In the genomic region with DNA sequence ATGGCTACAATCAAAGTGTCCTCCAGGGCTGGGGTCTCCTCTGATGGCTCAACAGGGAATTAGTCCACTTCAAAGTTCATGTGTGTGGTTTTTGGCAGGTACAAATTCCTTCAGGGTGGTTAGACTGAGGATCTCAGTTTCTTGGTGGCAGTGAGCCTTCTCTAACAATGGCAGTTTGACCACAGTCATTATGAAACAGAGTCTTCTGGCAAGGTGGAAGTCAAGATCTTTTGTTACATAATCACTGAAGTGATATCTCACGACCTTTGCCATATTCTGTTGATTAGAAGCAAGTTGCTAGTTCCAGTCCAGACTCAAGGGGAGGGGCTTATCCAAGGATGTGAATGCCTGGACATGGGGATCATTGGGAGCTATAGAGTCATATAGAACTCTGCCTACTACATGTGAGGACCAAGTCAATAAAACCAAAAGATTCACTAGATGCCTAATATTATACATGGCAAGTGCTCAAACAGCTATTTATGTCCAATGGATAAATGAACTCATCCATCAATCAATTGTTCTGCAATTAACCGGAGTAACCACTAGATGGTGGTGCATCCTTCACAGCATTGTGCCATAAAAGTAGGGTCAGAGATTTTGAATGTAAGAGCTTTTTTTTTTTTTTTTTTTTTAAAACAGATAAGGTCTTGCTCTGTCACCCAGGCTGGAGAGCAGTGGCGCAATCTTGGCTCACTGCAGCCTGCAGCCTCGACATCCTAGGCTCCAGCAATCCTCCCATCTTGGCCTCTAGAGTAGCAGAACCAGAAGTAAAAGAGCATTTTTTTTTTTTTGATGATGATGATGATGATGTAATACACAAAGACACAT, we compare ENCODE assay signal across 8 cellular contexts.
DNase-seq lines count a peak whose midpoint lies in the region; ATAC-seq and TF ChIP-seq lines count a peak whose summit lies in the region.

No MANE protein-coding gene starts in this region.

- H3K18ac ChIP-seq in IMR-90 (ENCODE audit: low read depth, low read length) (no peak overlapping the region), neuronal stem cell (ENCODE audit: low read length) (no peak overlapping the region)

- CTCF ChIA-PET in IMR-90 (lab: Yijun Ruan, JAX) (interaction anchor here (0.6 to 1.1 kb wide), 5 partner anchors 8 to 80 kb away, joined by 3 read pairs; no protein-coding TSS in a partner anchor), PC-3 (lab: Charles Lee) (interaction anchor here (0.6 to 0.7 kb wide), 8 partner anchors 15 to 1883 kb away, joined by 4 to 11 read pairs (median 6); no protein-coding TSS in a partner anchor)

- POLR2A ChIA-PET in activated naive CD8-positive, alpha-beta T cell treated with anti-CD3 and anti-CD28 coated beads, Interleukin-2, amount 10 ng/mL, durations not matched to agents 7 days and 5 days (lab: Charles Lee) = interaction anchor here (0.6 to 1.0 kb wide), 4 partner anchors 8 to 248 kb away, joined by 3 to 8 read pairs (median 4); no protein-coding TSS in a partner anchor
- POLR2A ChIA-PET in IMR-90 (lab: Charles Lee; ENCODE audit: unreplicated experiment) = interaction anchor here (0.6 kb wide), 3 partner anchors 1087 to 1828 kb away, joined by 4 to 5 read pairs (median 4); no protein-coding TSS in a partner anchor
- POLR2A ChIA-PET in PC-3 (lab: Charles Lee; ENCODE audit: unreplicated experiment) = no interaction called here

- no peak overlapping the region for H3K4me3 ChIP-seq in IMR-90 (ENCODE audit: insufficient read depth, low read depth, low read length)
- H3K4me3 ChIP-seq in PC-3 (ENCODE audit: low read length) = no peak overlapping the region
- H3K4me3 ChIP-seq in neuronal stem cell (ENCODE audit: low read length in 2 of 2) = no peak overlapping the region
- no peak overlapping the region for H3K4me3 ChIP-seq in right atrium auricular region

- no peak overlapping the region for H3K27ac Mint-ChIP-seq in activated naive CD8-positive, alpha-beta T cell treated with anti-CD3 and anti-CD28 coated beads, Interleukin-2, amount 10 ng/mL, durations not matched to agents 7 days and 5 days
- no peak overlapping the region for H3K27ac Mint-ChIP-seq in activated naive CD8-positive, alpha-beta T cell treated with anti-CD3 and anti-CD28 coated beads for 36 hours
- no peak overlapping the region for H3K27ac Mint-ChIP-seq in chondrocyte (ENCODE audit: unreplicated experiment)

- TF ChIP-seq POLR2A in IMR-90 (IDR thresholded peaks at IDR 0.05; ENCODE audit: low read depth, low read length) = no peak

- H2AFZ ChIP-seq in IMR-90 (replicated peaks; ENCODE audit: low read length, poor library complexity) = no peak overlapping the region
- H2AFZ ChIP-seq in PC-3 (ENCODE audit: low read length) = no peak overlapping the region
- no peak overlapping the region for H2AFZ ChIP-seq in neuronal stem cell (ENCODE audit: low read length)

- H3K4ac ChIP-seq in IMR-90 (ENCODE audit: low read depth, low read length) = no peak overlapping the region
- H3K4ac ChIP-seq in neuronal stem cell (ENCODE audit: low read length) = no peak overlapping the region

- H4K8ac ChIP-seq in IMR-90 (ENCODE audit: low read depth in 2 of 2, low read length in 2 of 2) (no peak overlapping the region), neuronal stem cell (ENCODE audit: low read depth, low read length) (no peak overlapping the region)

- no peaks in the 10 kb centered on the region for H3K79me1 ChIP-seq in IMR-90 (ENCODE audit: low read depth in 1 of 2, low read length in 2 of 2)
- no peaks in the 10 kb centered on the region for H3K79me1 ChIP-seq in neuronal stem cell (ENCODE audit: low read depth, low read length)

- H3K4me2 ChIP-seq in IMR-90 (ENCODE audit: low read depth, low read length) (no peak overlapping the region), PC-3 (ENCODE audit: low read length) (no peak overlapping the region; the same call in 1 of the 2 replicates), neuronal stem cell (ENCODE audit: insufficient read depth, low read length, poor library complexity, severe bottlenecking) (no peak overlapping the region)

- H3K36me3 Mint-ChIP-seq in activated naive CD8-positive, alpha-beta T cell treated with anti-CD3 and anti-CD28 coated beads, Interleukin-2, amount 10 ng/mL, durations not matched to agents 7 days and 5 days = no peaks in the 10 kb centered on the region
- no peaks in the 10 kb centered on the region for H3K36me3 Mint-ChIP-seq in activated naive CD8-positive, alpha-beta T cell treated with anti-CD3 and anti-CD28 coated beads for 36 hours
- H3K36me3 Mint-ChIP-seq in chondrocyte (ENCODE audit: low read depth) = peaks cover 3% of the 10 kb centered on the region

- no CpG with 5 or more reads among the region's 4 CpGs for WGBS in IMR-90 (ENCODE audit: extremely low coverage in 2 of 2, insufficient read length in 1 of 2), 2 experiments
- no CpG with 5 or more reads among the region's 4 CpGs for WGBS in neuronal stem cell (ENCODE audit: extremely low coverage in 2 of 2, insufficient read length in 2 of 2, insufficient replicate concordance in 1 of 2), 2 donors

- H3K27ac ChIP-seq in IMR-90 (ENCODE audit: insufficient read depth, low read length) (no peak overlapping the region), PC-3 (ENCODE audit: low read length) (no peak overlapping the region), neuronal stem cell (replicated peaks; ENCODE audit: low read length) (no peak overlapping the region), right atrium auricular region (no peak overlapping the region)

- H2BK5ac ChIP-seq in IMR-90 (ENCODE audit: low read depth, low read length, poor library complexity, severe bottlenecking) = no peak overlapping the region
- H2BK5ac ChIP-seq in neuronal stem cell (ENCODE audit: low read length) = no peak overlapping the region

- no peaks in the 10 kb centered on the region for H3K9me1 ChIP-seq in IMR-90 (ENCODE audit: insufficient read depth, low read length)

- intact Hi-C loops in IMR-90 (cut with micrococcal nuclease) (loop anchor here (10.0 kb wide), 1 partner anchor 515 kb away; a partner anchor contains a TSS), PC-3 (cut with micrococcal nuclease) (loop anchor here (2.0 to 10.0 kb wide), 3 partner anchors 105 to 525 kb away; no protein-coding TSS in a partner anchor)

- no peak overlapping the region for H2AK5ac ChIP-seq in IMR-90 (ENCODE audit: low read depth, low read length)
- no peak overlapping the region for H2AK5ac ChIP-seq in neuronal stem cell (ENCODE audit: low read depth, low read length)

- no peak overlapping the region for H2AK9ac ChIP-seq in IMR-90 (replicated peaks; ENCODE audit: low read depth, low read length, poor library complexity)

- no peaks in the 10 kb centered on the region for H3K9me2 ChIP-seq in PC-3 (replicated peaks; ENCODE audit: low read length)

- no TSS peak for BruUV-seq in IMR-90 (replicated peaks; lab: Mats Ljungman, UMichigan)
- BruUV-seq in PC-3 (replicated peaks; lab: Mats Ljungman, UMichigan) = no TSS peak

- H3K9me3 ChIP-seq in IMR-90 (ENCODE audit: control insufficient read depth, insufficient read depth, low read length) (no peaks in the 10 kb centered on the region), PC-3 (ENCODE audit: low read length) (no peaks in the 10 kb centered on the region), neuronal stem cell (replicated peaks in 1 of 2; ENCODE audit: control insufficient read depth in 2 of 2, insufficient read depth in 1 of 2, low read depth in 1 of 2, low read length in 2 of 2) (peaks cover 0 to 2% of the 10 kb centered on the region in 2 donors), right atrium auricular region (no peaks in the 10 kb centered on the region)

- peaks cover 3% of the 10 kb centered on the region for H3K27me3 Mint-ChIP-seq in activated naive CD8-positive, alpha-beta T cell treated with anti-CD3 and anti-CD28 coated beads, Interleukin-2, amount 10 ng/mL, durations not matched to agents 7 days and 5 days
- no peaks in the 10 kb centered on the region for H3K27me3 Mint-ChIP-seq in activated naive CD8-positive, alpha-beta T cell treated with anti-CD3 and anti-CD28 coated beads for 36 hours
- peaks cover 15% of the 10 kb centered on the region for H3K27me3 Mint-ChIP-seq in chondrocyte (ENCODE audit: low read depth)

- TF ChIP-seq RAD21 in IMR-90 (IDR thresholded peaks at IDR 0.05; ENCODE audit: low read length) = peak; percentile 51

- H3K36me3 ChIP-seq in IMR-90 (ENCODE audit: control insufficient read depth, insufficient read depth, low read length) = no peaks in the 10 kb centered on the region
- no peaks in the 10 kb centered on the region for H3K36me3 ChIP-seq in PC-3 (ENCODE audit: low read depth, low read length)
- no peaks in the 10 kb centered on the region for H3K36me3 ChIP-seq in neuronal stem cell (replicated peaks in 1 of 2; ENCODE audit: control insufficient read depth in 2 of 2, insufficient read depth in 2 of 2, low read length in 2 of 2)
- no peaks in the 10 kb centered on the region for H3K36me3 ChIP-seq in right atrium auricular region

- dilution Hi-C loops in IMR-90 (cut with HindIII; ENCODE audit: low sequenced_read_pairs, unreplicated experiment) = no loop called here

- in situ Hi-C loops in IMR-90 (cut with MboI; ENCODE audit: low sequenced_read_pairs) = no loop called here

- H3K9me3 Mint-ChIP-seq in activated naive CD8-positive, alpha-beta T cell treated with anti-CD3 and anti-CD28 coated beads, Interleukin-2, amount 10 ng/mL, durations not matched to agents 7 days and 5 days = no peaks in the 10 kb centered on the region
- H3K9me3 Mint-ChIP-seq in activated naive CD8-positive, alpha-beta T cell treated with anti-CD3 and anti-CD28 coated beads for 36 hours = no peaks in the 10 kb centered on the region
- H3K9me3 Mint-ChIP-seq in chondrocyte (ENCODE audit: low read depth) = no peaks in the 10 kb centered on the region

- H3K27me3 ChIP-seq in IMR-90 (ENCODE audit: control insufficient read depth, insufficient read depth, low read length) = no peaks in the 10 kb centered on the region; the same call in 1 of the 2 replicates
- no peaks in the 10 kb centered on the region for H3K27me3 ChIP-seq in PC-3 (ENCODE audit: low read length)
- no peaks in the 10 kb centered on the region for H3K27me3 ChIP-seq in neuronal stem cell (ENCODE audit: control insufficient read depth in 3 of 3, insufficient read depth in 3 of 3, low read depth in 1 of 3, low read length in 3 of 3)
- H3K27me3 ChIP-seq in right atrium auricular region = no peaks in the 10 kb centered on the region

- TF ChIP-seq CTCF in IMR-90 (conservative IDR thresholded peaks at IDR 0.05; ENCODE audit: low read depth, low read length) = peak; percentile 57
- peak; percentile 63 for TF ChIP-seq CTCF in PC-3 (conservative IDR thresholded peaks at IDR 0.05; ENCODE audit: low read depth, low read length)
- TF ChIP-seq CTCF in chondrocyte (IDR thresholded peaks at IDR 0.05) = peak; percentile 82
- no peak for TF ChIP-seq CTCF in right atrium auricular region (IDR thresholded peaks at IDR 0.05)

- H2BK12ac ChIP-seq in neuronal stem cell (ENCODE audit: low read length) = no peak overlapping the region

- H3K56ac ChIP-seq in IMR-90 (ENCODE audit: extremely low read depth, insufficient read depth, low read length) = no peak overlapping the region

- ATAC-seq in activated naive CD8-positive, alpha-beta T cell treated with anti-CD3 and anti-CD28 coated beads, Interleukin-2, amount 10 ng/mL, durations not matched to agents 7 days and 5 days (ENCODE audit: low read depth) = peak; percentile 67
- peak; percentile 89 for ATAC-seq in GM21619 (IDR thresholded peaks at IDR 0.05; ENCODE audit: unreplicated experiment)
- peak; percentile 66 for ATAC-seq in IMR-90 (ENCODE audit: low read depth)
- peak; percentile 22; the same call in 1 of the 2 replicates for ATAC-seq in PC-3

- H4K20me1 ChIP-seq in IMR-90 (ENCODE audit: insufficient read depth, low read length) (no peaks in the 10 kb centered on the region), PC-3 (ENCODE audit: low read length) (no peaks in the 10 kb centered on the region)

- no peak overlapping the region for H3K9ac ChIP-seq in IMR-90 (ENCODE audit: low read depth, low read length)
- H3K9ac ChIP-seq in PC-3 (ENCODE audit: low read length) = no peak overlapping the region
- H3K9ac ChIP-seq in neuronal stem cell (ENCODE audit: low read depth, low read length, poor library complexity) = no peak overlapping the region

- peaks cover 5% of the 10 kb centered on the region for H3K4me1 Mint-ChIP-seq in activated naive CD8-positive, alpha-beta T cell treated with anti-CD3 and anti-CD28 coated beads, Interleukin-2, amount 10 ng/mL, durations not matched to agents 7 days and 5 days
- H3K4me1 Mint-ChIP-seq in activated naive CD8-positive, alpha-beta T cell treated with anti-CD3 and anti-CD28 coated beads for 36 hours = no peaks in the 10 kb centered on the region
- H3K4me1 Mint-ChIP-seq in chondrocyte (ENCODE audit: low read depth) = no peaks in the 10 kb centered on the region

- no peaks in the 10 kb centered on the region for H3K79me2 ChIP-seq in PC-3 (ENCODE audit: low read length)

- H3F3A ChIP-seq in PC-3 (ENCODE audit: low read length, unreplicated experiment) = no peaks in the 10 kb centered on the region

- H4K5ac ChIP-seq in IMR-90 (ENCODE audit: low read depth, low read length) = no peak overlapping the region

- H3K14ac ChIP-seq in IMR-90 (replicated peaks; ENCODE audit: low read depth, low read length) (no peak overlapping the region), neuronal stem cell (ENCODE audit: low read length) (no peak overlapping the region)

- no peak overlapping the region for H2BK120ac ChIP-seq in IMR-90 (ENCODE audit: low read depth, low read length)
- no peak overlapping the region for H2BK120ac ChIP-seq in neuronal stem cell (ENCODE audit: low read depth, low read length)

- peak overlapping the region; percentile 14 for H3K4me3 Mint-ChIP-seq in activated naive CD8-positive, alpha-beta T cell treated with anti-CD3 and anti-CD28 coated beads, Interleukin-2, amount 10 ng/mL, durations not matched to agents 7 days and 5 days
- no peak overlapping the region for H3K4me3 Mint-ChIP-seq in activated naive CD8-positive, alpha-beta T cell treated with anti-CD3 and anti-CD28 coated beads for 36 hours
- H3K4me3 Mint-ChIP-seq in chondrocyte (ENCODE audit: unreplicated experiment) = no peak overlapping the region

- H2BK20ac ChIP-seq in IMR-90 (ENCODE audit: low read depth, low read length) = no peak overlapping the region

- H2BK15ac ChIP-seq in IMR-90 (ENCODE audit: low read depth, low read length) (no peak overlapping the region), neuronal stem cell (ENCODE audit: low read length) (no peak overlapping the region)

- no peaks in the 10 kb centered on the region for H3K4me1 ChIP-seq in IMR-90 (ENCODE audit: control insufficient read depth, insufficient read depth, low read length)
- no peaks in the 10 kb centered on the region for H3K4me1 ChIP-seq in PC-3 (ENCODE audit: insufficient read depth, low read length)
- no peaks in the 10 kb centered on the region for H3K4me1 ChIP-seq in neuronal stem cell (ENCODE audit: control insufficient read depth in 2 of 2, insufficient read depth in 1 of 2, low read depth in 1 of 2, low read length in 2 of 2)
- H3K4me1 ChIP-seq in right atrium auricular region = no peaks in the 10 kb centered on the region

- no peak overlapping the region for H4K91ac ChIP-seq in IMR-90 (ENCODE audit: insufficient read depth, low read depth, low read length)
- no peak overlapping the region for H4K91ac ChIP-seq in neuronal stem cell (ENCODE audit: low read depth, low read length, poor library complexity)

- DNase-seq in activated naive CD8-positive, alpha-beta T cell treated with anti-CD3 and anti-CD28 coated beads, Interleukin-2, amount 10 ng/mL, durations not matched to agents 7 days and 5 days = peak; percentile 30
- no peak for DNase-seq in activated naive CD8-positive, alpha-beta T cell treated with anti-CD3 and anti-CD28 coated beads for 36 hours
- DNase-seq in IMR-90 = peak; percentile 51
- DNase-seq in PC-3 = peak; percentile 71
- DNase-seq in chondrocyte (ENCODE audit: low spot score) = no peak
- peak; percentile 33 for DNase-seq in neuronal stem cell (ENCODE audit: low spot score)
- DNase-seq in right atrium auricular region (ENCODE audit: low spot score) = no peak

- H3K23ac ChIP-seq in IMR-90 (ENCODE audit: low read depth, low read length) = no peak overlapping the region
- no peak overlapping the region for H3K23ac ChIP-seq in neuronal stem cell (ENCODE audit: low read depth, low read length, poor library complexity)

Comparison
In these comparisons a context has a peak if more than half of its experiments do, and no peak if none do; other contexts are left out.
1. DNase-seq: peak in activated naive CD8-positive, alpha-beta T cell treated with anti-CD3 and anti-CD28 coated beads, Interleukin-2, amount 10 ng/mL, durations not matched to agents 7 days and 5 days (single experiment), IMR-90 (single experiment), PC-3 (single experiment) and neuronal stem cell (single experiment); none in activated naive CD8-positive, alpha-beta T cell treated with anti-CD3 and anti-CD28 coated beads for 36 hours (single experiment), chondrocyte (single experiment) and right atrium auricular region (single experiment).
2. ATAC-seq: peak in every context shown above with its lines; median percentile 89 in GM21619; 67 in activated naive CD8-positive, alpha-beta T cell treated with anti-CD3 and anti-CD28 coated beads, Interleukin-2, amount 10 ng/mL, durations not matched to agents 7 days and 5 days; 66 in IMR-90; 22 in PC-3.
3. CTCF ChIP-seq: peak in IMR-90 (single experiment), PC-3 (single experiment) and chondrocyte (single experiment); none in right atrium auricular region (0 of 2).